19 cellular contexts compared by ENCODE assay signal in the genomic region with DNA sequence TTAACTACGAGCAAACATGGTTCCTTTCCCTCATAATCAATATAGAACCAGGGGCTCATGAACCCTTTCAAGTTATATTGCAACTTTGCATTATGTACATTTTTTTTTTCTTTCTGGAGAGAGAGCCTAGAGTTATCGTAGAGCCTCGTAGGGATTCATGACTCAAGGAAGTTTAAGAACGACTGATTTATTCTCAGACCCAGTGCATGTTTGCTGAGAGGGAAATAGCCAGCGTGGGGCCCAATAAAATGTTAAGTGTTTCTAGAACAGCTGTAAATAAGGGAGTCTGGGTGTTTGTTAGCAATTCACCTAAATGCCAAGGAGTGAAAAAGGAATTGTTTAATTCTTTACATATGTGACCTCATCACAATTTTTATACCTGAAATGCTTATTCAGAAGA.
A peak's percentile ranks its signal among the peaks of the same experiment; 100 is the strongest.
DNase-seq lines count a peak whose midpoint lies in the region; ATAC-seq and TF ChIP-seq lines count a peak whose summit lies in the region.
"Had no signal": no experiment of that assay in that cellular context is flagged by ENCODE, and none has a peak within 500 bp of the region (broad histone marks: within the 10 kb centered on the region; RNA-seq: fewer than 3 reads in every experiment).

No MANE protein-coding gene starts in this region.

- no peak for DNase-seq in HFFc6
- peak; percentile 27 for DNase-seq in amniotic epithelial cell (ENCODE audit: low read depth)
- DNase-seq in osteocyte (ENCODE audit: extremely low spot score, unreplicated experiment) = no peak
- no peak for DNase-seq in PC-3
- no peak for DNase-seq in uterus
- DNase-seq in activated gamma-delta T cell (lab: John Stamatoyannopoulos, UW) = no peak
- DNase-seq: CD4-positive, alpha-beta memory T cell; DMS153; NCI-H1417 treated with DMSO at 0.1 percent for 48 hours; NCI-H2029; NCI-H2171 treated with DMSO at 0.1 percent for 48 hours; NCI-H446; NCI-H526 treated with DMSO at 0.1 percent for 48 hours; Right ventricle myocardium superior had no signal

- H3K9me3 ChIP-seq in PC-3 (ENCODE audit: low read length) = no peaks in the 10 kb centered on the region
- H3K9me3 ChIP-seq in uterus = no peaks in the 10 kb centered on the region
- H3K9me3 ChIP-seq: BLaER1 had no signal

- H3K4me3 Mint-ChIP-seq in HFFc6 = peak overlapping the region; percentile 72
- H3K4me3 Mint-ChIP-seq in osteocyte (ENCODE audit: unreplicated experiment) = no peak overlapping the region
- H3K4me3 Mint-ChIP-seq: CD4-positive, alpha-beta memory T cell had no signal

- H3K27me3 Mint-ChIP-seq in HFFc6 (ENCODE audit: insufficient read depth) = no peaks in the 10 kb centered on the region; the same call in 1 of the 2 replicates
- H3K27me3 Mint-ChIP-seq in osteocyte (ENCODE audit: unreplicated experiment) = no peaks in the 10 kb centered on the region
- H3K27me3 Mint-ChIP-seq: CD4-positive, alpha-beta memory T cell had no signal

- H2AFZ ChIP-seq in ACC112 (ENCODE audit: low read length, unreplicated experiment) = no peak overlapping the region
- H2AFZ ChIP-seq in PC-3 (ENCODE audit: low read length) = no peak overlapping the region

- H3K27ac ChIP-seq in ACC112 (ENCODE audit: low read depth, low read length) (peak overlapping the region; percentile 76), PC-3 (ENCODE audit: low read length) (no peak overlapping the region), uterus (no peak overlapping the region)
- H3K27ac ChIP-seq: BLaER1, KMS-11 had no signal

- no peaks in the 10 kb centered on the region for H3K9me2 ChIP-seq in PC-3 (replicated peaks; ENCODE audit: low read length)

- no TSS peak for BruUV-seq in PC-3 (replicated peaks; lab: Mats Ljungman, UMichigan)

- H3K27ac Mint-ChIP-seq in HFFc6 (peak overlapping the region; percentile 60), osteocyte (ENCODE audit: unreplicated experiment) (peak overlapping the region; percentile 68)
- H3K27ac Mint-ChIP-seq: CD4-positive, alpha-beta memory T cell had no signal

- H3K4me1 ChIP-seq in ACC112 (ENCODE audit: control insufficient read depth, insufficient read depth, low read length, unreplicated experiment) (peaks cover 26% of the 10 kb centered on the region), PC-3 (ENCODE audit: insufficient read depth, low read length) (no peaks in the 10 kb centered on the region), uterus (no peaks in the 10 kb centered on the region)

- POLR2A ChIA-PET in PC-3 (lab: Charles Lee; ENCODE audit: unreplicated experiment) = no interaction called here

- H3K36me3 Mint-ChIP-seq in HFFc6 (ENCODE audit: low read depth) = no peaks in the 10 kb centered on the region
- no peaks in the 10 kb centered on the region for H3K36me3 Mint-ChIP-seq in osteocyte (ENCODE audit: unreplicated experiment)

- H3K4me2 ChIP-seq in PC-3 (ENCODE audit: low read length) = no peak overlapping the region
- H3K4me2 ChIP-seq: KMS-11 had no signal

- H3K36me3 ChIP-seq in ACC112 (ENCODE audit: insufficient read depth, low read length) (no peaks in the 10 kb centered on the region), PC-3 (ENCODE audit: low read depth, low read length) (no peaks in the 10 kb centered on the region), uterus (no peaks in the 10 kb centered on the region)
- H3K36me3 ChIP-seq: BLaER1 had no signal

- no peaks in the 10 kb centered on the region for H4K20me1 ChIP-seq in PC-3 (ENCODE audit: low read length)
- H4K20me1 ChIP-seq: BLaER1 had no signal

- no peak for TF ChIP-seq POLR2A in uterus (IDR thresholded peaks at IDR 0.05)

- no peak overlapping the region for H3K9ac ChIP-seq in PC-3 (ENCODE audit: low read length)
- H3K9ac ChIP-seq: BLaER1, KMS-11 had no signal

- H3K9me3 Mint-ChIP-seq in HFFc6 (no peaks in the 10 kb centered on the region), osteocyte (ENCODE audit: unreplicated experiment) (no peaks in the 10 kb centered on the region)
- H3K9me3 Mint-ChIP-seq: CD4-positive, alpha-beta memory T cell had no signal

- CTCF ChIA-PET in PC-3 (lab: Charles Lee) = no interaction called here

- TF ChIP-seq CTCF in HFFc6 (IDR thresholded peaks at IDR 0.05) (no peak), osteocyte (IDR thresholded peaks at IDR 0.05) (no peak), PC-3 (conservative IDR thresholded peaks at IDR 0.05; ENCODE audit: low read depth, low read length) (no peak), uterus (IDR thresholded peaks at IDR 0.05) (no peak)

- H3K4me3 ChIP-seq in ACC112 (ENCODE audit: low read depth, low read length) = no peak overlapping the region
- no peak overlapping the region for H3K4me3 ChIP-seq in PC-3 (ENCODE audit: low read length)
- H3K4me3 ChIP-seq in uterus = no peak overlapping the region
- H3K4me3 ChIP-seq: BLaER1, GM12878 had no signal

- intact Hi-C loops in PC-3 (cut with micrococcal nuclease) = no loop called here
- intact Hi-C loops in uterus (cut with DNase I; ENCODE audit: low total_unique reads) = no loop called here

- no peak for ATAC-seq in PC-3
- ATAC-seq: GM12878, SK-N-SH treated with all-trans-retinoic acid at 6 μM for 48 hours had no signal

- peaks cover 47% of the 10 kb centered on the region for H3K4me1 Mint-ChIP-seq in HFFc6 (ENCODE audit: low read depth)
- peaks cover 26% of the 10 kb centered on the region for H3K4me1 Mint-ChIP-seq in osteocyte (ENCODE audit: unreplicated experiment)

- H3K27me3 ChIP-seq in ACC112 (ENCODE audit: insufficient read depth, low read length) (no peaks in the 10 kb centered on the region), PC-3 (ENCODE audit: low read length) (peaks cover 17% of the 10 kb centered on the region; the same call in 1 of the 2 replicates), uterus (no peaks in the 10 kb centered on the region)
- H3K27me3 ChIP-seq: BLaER1 had no signal

- H3F3A ChIP-seq in PC-3 (ENCODE audit: low read length, unreplicated experiment) = no peaks in the 10 kb centered on the region

- H3K79me2 ChIP-seq in ACC112 (ENCODE audit: control insufficient read depth, insufficient read depth, low read length, unreplicated experiment) = no peaks in the 10 kb centered on the region
- no peaks in the 10 kb centered on the region for H3K79me2 ChIP-seq in PC-3 (ENCODE audit: low read length)
